ENCODE assay signal across 22 cellular contexts in the genomic region with DNA sequence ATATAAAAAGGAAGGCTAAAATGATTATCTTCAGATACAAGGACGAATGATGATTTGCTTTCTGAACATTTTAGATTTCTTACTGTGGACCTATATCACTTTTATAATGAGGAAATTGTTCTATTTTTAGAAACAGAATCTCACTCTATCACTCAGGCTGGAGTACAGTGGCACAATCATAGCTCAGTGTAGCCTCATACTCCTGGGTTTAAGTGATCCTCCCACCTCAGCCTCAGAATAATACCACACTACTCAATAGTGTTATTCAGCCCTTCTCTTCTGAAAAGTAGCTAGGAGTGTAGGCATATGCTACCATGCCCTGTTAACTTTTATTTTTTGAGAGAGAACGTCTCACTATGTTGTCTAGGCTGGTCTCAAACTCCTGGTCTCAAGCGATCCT. TPM values are rescaled to one million over a fixed set of nuclear protein-coding genes. Genes with fewer than 3 reads are reported as not detected.
DNase-seq lines count a peak whose midpoint lies in the region; ATAC-seq, FAIRE-seq and TF ChIP-seq lines count a peak whose summit lies in the region.
"Had no signal": no experiment of that assay in that cellular context is flagged by ENCODE, and none has a peak within 500 bp of the region (broad histone marks: within the 10 kb centered on the region; RNA-seq: fewer than 3 reads in every experiment).

No MANE protein-coding gene starts in this region.

- no peak overlapping the region for H3K4me2 ChIP-seq in K562 (ENCODE audit: insufficient read depth, low read length)

- no peak for TF ChIP-seq POLR2A in K562 (conservative IDR thresholded peaks at IDR 0.05)
- no peak for TF ChIP-seq POLR2A in prostate gland (IDR thresholded peaks at IDR 0.05)

- DNase-seq in CD14-positive monocyte (ENCODE audit: low spot score) = no peak
- DNase-seq in HFFc6 = no peak
- no peak for DNase-seq in K562 (ENCODE audit: extremely low read depth in 1 of 4, low spot score in 3 of 4)
- DNase-seq in left colon = no peak
- no peak for DNase-seq in prostate gland (ENCODE audit: low spot score)
- no peak for DNase-seq in NCI-H187 treated with DMSO at 0.1 percent for 48 hours (lab: John Stamatoyannopoulos, UW)
- no peak for DNase-seq in cerebellar nuclear complex (lab: John Stamatoyannopoulos, UW)
- DNase-seq: CD8-positive, alpha-beta memory T cell; gastrocnemius medialis; GF-D8; islet precursor cell; NCI-H1048; NCI-H187; NCI-H2227 treated with DMSO at 0.1 percent for 48 hours; retina; SJCRH30; stimulated activated naive CD4-positive, alpha-beta T cell treated with Interleukin-2 at 50 U/mL for 16 hours; tibial artery had no signal

- H3K79me2 ChIP-seq in K562 (ENCODE audit: control insufficient read depth, insufficient read depth, low read length) = no peaks in the 10 kb centered on the region

- H3K4me1 ChIP-seq in K562 (replicated peaks in 1 of 2; ENCODE audit: control insufficient read depth in 2 of 2, insufficient read depth in 2 of 2, low read length in 2 of 2) = 0 out of 5 replicates have a peak, but pooled peaks cover 0 to 4% of the 10 kb centered on the region in 2 experiments
- H3K4me1 ChIP-seq in prostate gland (replicated peaks) = no peaks in the 10 kb centered on the region
- H3K4me1 ChIP-seq: SJCRH30 had no signal

- no peaks in the 10 kb centered on the region for H4K20me1 ChIP-seq in K562 (replicated peaks; ENCODE audit: control insufficient read depth, insufficient read depth, low read length)

- no peak for TF ChIP-seq EP300 in K562 (IDR thresholded peaks at IDR 0.05; ENCODE audit: low read length)

- FAIRE-seq in K562 (lab: Jason Lieb, UNC) = no peak
- FAIRE-seq: HTR-8/SVneo had no signal

- WGBS in K562 (ENCODE audit: insufficient coverage, low coverage, missing lambda C conversion rate) = 50% methylated on average over 3 of the region's 3 CpGs
- WGBS in prostate gland = 96% methylated on average over 3 of the region's 3 CpGs

- H3K9ac ChIP-seq in K562 (ENCODE audit: insufficient read depth in 1 of 2, low read depth in 2 of 2, low read length in 2 of 2) = no peak overlapping the region

- H3K36me3 ChIP-seq in K562 (ENCODE audit: control insufficient read depth, insufficient read depth, low read length) (no peaks in the 10 kb centered on the region), prostate gland (no peaks in the 10 kb centered on the region)
- H3K36me3 ChIP-seq: tibial artery had no signal

- H3K27me3 ChIP-seq in K562 (ENCODE audit: control insufficient read depth in 2 of 2, insufficient read depth in 2 of 2, low read length in 2 of 2) (no peaks in the 10 kb centered on the region), prostate gland (replicated peaks; ENCODE audit: insufficient read depth) (no peaks in the 10 kb centered on the region)
- H3K27me3 ChIP-seq: gastrocnemius medialis, SJCRH30, tibial artery had no signal

- H3K27ac Mint-ChIP-seq in CD14-positive monocyte = peak overlapping the region in 5 of 7 donors; percentile 58 to 79 (median 70)
- H3K27ac Mint-ChIP-seq in HFFc6 = peak overlapping the region; percentile 56

- no peak for ATAC-seq in K562
- peak; percentile 52 for ATAC-seq in left colon
- ATAC-seq in HG03159 (IDR thresholded peaks at IDR 0.05; ENCODE audit: unreplicated experiment) = no peak
- ATAC-seq: gastrocnemius medialis had no signal

- no TSS peak for BruUV-seq in K562 (replicated peaks; lab: Mats Ljungman, UMichigan)

- H3K9me1 ChIP-seq in K562 (ENCODE audit: control insufficient read depth, insufficient read depth, low read length) = no peaks in the 10 kb centered on the region

- H2AFZ ChIP-seq in K562 (ENCODE audit: low read depth, low read length) = no peak overlapping the region

- TF ChIP-seq RAD21 in K562 (CRISPR knock-in tag; conservative IDR thresholded peaks at IDR 0.05 in 1 of 2, IDR thresholded peaks at IDR 0.05 in 1 of 2) = no peak

- POLR2A ChIA-PET in K562 (lab: Yijun Ruan, JAX) = no interaction called here

- H3K4me3 Mint-ChIP-seq in CD14-positive monocyte (no peak overlapping the region), HFFc6 (no peak overlapping the region)
- H3K4me3 Mint-ChIP-seq: CD8-positive, alpha-beta memory T cell; central memory CD8-positive, alpha-beta T cell had no signal

- H3K9me3 Mint-ChIP-seq in CD14-positive monocyte (peaks cover 0 to 2% (median 0%) of the 10 kb centered on the region in 7 donors), HFFc6 (no peaks in the 10 kb centered on the region)
- H3K9me3 Mint-ChIP-seq: CD8-positive, alpha-beta memory T cell; central memory CD8-positive, alpha-beta T cell had no signal

- CTCF ChIA-PET in K562 (lab: Yijun Ruan, JAX; ENCODE audit: low intra/inter-chr PET ratio) = no interaction called here

- H3K4me1 Mint-ChIP-seq in CD14-positive monocyte = peaks cover 57% of the 10 kb centered on the region
- peaks cover 76% of the 10 kb centered on the region for H3K4me1 Mint-ChIP-seq in HFFc6 (ENCODE audit: low read depth)

- H3K27me3 Mint-ChIP-seq in CD14-positive monocyte (ENCODE audit: low read depth in 3 of 3) (no peaks in the 10 kb centered on the region), HFFc6 (ENCODE audit: insufficient read depth) (no peaks in the 10 kb centered on the region)
- H3K27me3 Mint-ChIP-seq: CD8-positive, alpha-beta memory T cell; central memory CD8-positive, alpha-beta T cell had no signal

- H3K36me3 Mint-ChIP-seq in CD14-positive monocyte (peaks cover 15 to 22% of the 10 kb centered on the region in 2 donors), HFFc6 (ENCODE audit: low read depth) (peaks cover 36% of the 10 kb centered on the region)

- in situ Hi-C loops in K562 (cut with MboI) = no loop called here

- H3K27ac ChIP-seq in K562 (ENCODE audit: extremely low read depth, low read depth, low read length) (peak overlapping the region; percentile 49; the same call in 1 of the 3 replicates), prostate gland (no peak overlapping the region)
- H3K27ac ChIP-seq: gastrocnemius medialis, SJCRH30, tibial artery had no signal

- no peak overlapping the region for H3K4me3 ChIP-seq in K562
- no peak overlapping the region for H3K4me3 ChIP-seq in prostate gland
- H3K4me3 ChIP-seq: gastrocnemius medialis, lung, SJCRH30, tibial artery had no signal

- TF ChIP-seq CTCF in CD14-positive monocyte (IDR thresholded peaks at IDR 0.05) (no peak), HFFc6 (IDR thresholded peaks at IDR 0.05) (no peak), K562 (IDR thresholded peaks at IDR 0.05 in 2 of 3, conservative IDR thresholded peaks at IDR 0.05 in 1 of 3; ENCODE audit: insufficient read depth in 2 of 3, low read depth in 1 of 3, low read length in 3 of 3) (no peak), prostate gland (IDR thresholded peaks at IDR 0.05) (no peak)

- H3K9me3 ChIP-seq in K562 (replicated peaks; ENCODE audit: control insufficient read depth, insufficient read depth, low read depth, low read length) (no peaks in the 10 kb centered on the region), prostate gland (no peaks in the 10 kb centered on the region)
- H3K9me3 ChIP-seq: gastrocnemius medialis, SJCRH30, tibial artery had no signal

- intact Hi-C loops in CD14-positive monocyte (cut with micrococcal nuclease) = no loop called here
- intact Hi-C loops in K562 (cut with micrococcal nuclease) = no loop called here
- intact Hi-C loops in left colon (cut with DNase I, micrococcal nuclease) = no loop called here
- intact Hi-C loops in prostate gland (cut with DNase I) = no loop called here

TF ChIP-seq in K562, 482 proteins besides CTCF, POLR2A, EP300 and RAD21 (continues in another document):
- no peak for TF ChIP-seq TSHZ1 (CRISPR knock-in tag; IDR thresholded peaks at IDR 0.05)

RNA-seq across cellular contexts. Expression of gene DNAJC13, which starts 15.8 kb away (rescaled TPM):
- 10 to 100 TPM; 18.7 to 32.3 TPM for polyA plus RNA-seq in CD14-positive monocyte
- 10 to 100 TPM; 55.9 to 66.4 (median 60.1) TPM for total RNA-seq in HFFc6 (2021; fragmentation: NEBNext Ultra II Directional; extraction: Animal tissue kit (Norgen Biotek cat#: 25700))
- 8.9 and 54.1 TPM in 2 replicates for total RNA-seq in K562 (2011; cell fraction: chromatin; rRNA removed; ENCODE audit: low replicate concordance)
- 5.3 and 11.8 TPM in 2 replicates for total RNA-seq in K562 (2011; cell fraction: nucleolus; rRNA removed)
- 12.7 and 16.7 TPM in 2 replicates for total RNA-seq in K562 (2011; cell fraction: nucleoplasm; rRNA removed)
- total RNA-seq in K562 (2014; rRNA removed) = 7.9 and 8.3 TPM in 2 replicates
- 12.1 and 12.4 TPM in 2 replicates for total RNA-seq in K562 (2014; rRNA removed; fragmentation: Illumina TruSeq; extraction: Trizol)
- 14.5 and 17.1 TPM in 2 replicates for total RNA-seq in K562 (2015; rRNA removed; fragmentation: Illumina TruSeq; extraction: Trizol)
- total RNA-seq in K562 (2021) = 9.7 and 10.6 TPM in 2 replicates
- 8.4 and 10.2 TPM in 2 replicates for polyA plus RNA-seq in K562 (2011; rRNA removed)
- polyA plus RNA-seq in K562 (2011; cell fraction: cytosol; rRNA removed) = 2.4 and 3.8 TPM in 2 replicates
- 7.7 and 12.3 TPM in 2 replicates for polyA plus RNA-seq in K562 (2011; cell fraction: nucleus; rRNA removed)
- 5.6 and 6.2 TPM in 2 replicates for polyA plus RNA-seq in K562 (2012)
- polyA plus RNA-seq in K562 (2014; fragmentation: Illumina TruSeq; extraction: Trizol) = 8.4 and 11.6 TPM in 2 replicates
- 1 to 10 TPM; 2.9 to 3.7 TPM for polyA plus RNA-seq in K562 (2014; fragmentation: Nextera tagmentation; extraction: Ambion mirVana)
- polyA plus RNA-seq in K562 (2014; rRNA removed) = 5.8 and 6.4 TPM in 2 replicates
- 28.7 and 31.0 TPM in 2 replicates for polyA minus RNA-seq in K562 (2011; rRNA and poly(A)+ RNA removed)
- 7.0 and 17.2 TPM in 2 replicates for polyA minus RNA-seq in K562 (2011; cell fraction: cytosol; rRNA and poly(A)+ RNA removed)
- 17.0 and 34.4 TPM in 2 replicates for polyA minus RNA-seq in K562 (2011; cell fraction: nucleus; rRNA and poly(A)+ RNA removed)
- 10 to 100 TPM; 47.9 to 49.4 TPM for total RNA-seq in left colon
- 10 to 100 TPM; 25.0 to 46.2 TPM for total RNA-seq in prostate gland
